ENCODE assay signal across 1 cellular context in the genomic region with DNA sequence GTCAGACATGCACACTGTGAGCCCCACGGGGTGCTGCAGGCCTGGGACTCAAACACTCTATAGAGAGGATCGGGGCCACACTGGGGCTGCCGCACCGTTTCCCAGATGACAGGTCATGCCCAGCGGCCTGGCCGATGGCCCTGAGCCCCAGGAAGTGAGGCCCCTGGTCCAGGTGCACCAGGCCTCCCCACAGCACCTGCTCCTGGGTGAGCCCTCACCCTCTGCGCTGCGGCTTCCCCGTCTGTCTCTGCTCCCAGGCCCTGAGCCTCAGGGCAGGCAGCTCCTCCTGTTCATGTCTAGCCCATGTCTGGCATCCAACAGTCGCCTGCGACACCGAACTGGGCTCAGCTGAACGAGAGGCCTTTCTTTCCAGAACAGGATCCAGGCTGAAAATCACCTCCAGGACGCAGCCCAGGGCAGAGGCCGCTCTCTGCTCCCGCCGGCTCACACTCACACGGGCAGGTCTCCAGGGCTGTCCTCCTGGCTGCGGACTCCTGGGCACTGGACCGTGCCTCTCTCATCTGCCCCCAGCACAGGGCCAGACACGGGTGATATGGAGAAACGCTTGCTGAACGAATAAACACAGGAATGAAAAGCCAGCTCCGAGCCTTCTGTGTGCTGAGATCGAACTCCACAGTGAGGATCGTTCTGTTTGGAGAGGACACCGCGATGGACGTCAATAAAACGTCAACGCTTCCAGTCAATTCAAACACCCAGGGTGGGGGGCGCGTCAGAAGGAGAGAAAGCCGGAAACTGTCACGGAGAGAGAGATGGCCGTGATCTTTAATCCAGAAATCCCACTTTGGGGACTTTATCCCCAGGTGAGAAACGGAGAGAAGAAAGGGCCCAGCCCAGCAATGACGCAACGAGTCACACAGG.
TF ChIP-seq lines count a peak whose summit lies in the region.

No MANE protein-coding gene starts in this region.

TF ChIP-seq in HepG2, 621 proteins besides CTCF, POLR2A, EP300 and RAD21 (continued from another document and continues in another):
- TF ChIP-seq ZSCAN25 (CRISPR knock-in tag; IDR thresholded peaks at IDR 0.05) (0 out of 2 replicates have a peak, but pooled peaks have one; percentile 58), ZNF382 (CRISPR knock-in tag; IDR thresholded peaks at IDR 0.05; ENCODE audit: borderline replicate concordance) (no peak), ZNF431 (CRISPR knock-in tag; IDR thresholded peaks at IDR 0.05; ENCODE audit: borderline replicate concordance, low read depth) (no peak), KLF15 (CRISPR knock-in tag; IDR thresholded peaks at IDR 0.05; ENCODE audit: borderline replicate concordance) (no peak), ZNF660 (CRISPR knock-in tag; IDR thresholded peaks at IDR 0.05; ENCODE audit: borderline replicate concordance, low read depth) (no peak), CCAR2 (optimal IDR thresholded peaks at IDR 0.05; ENCODE audit: low read depth, low read length) (no peak), HDAC1 (CRISPR knock-in tag; IDR thresholded peaks at IDR 0.05) (no peak), CREB1 (IDR thresholded peaks at IDR 0.05) (0 out of 2 replicates have a peak, but pooled peaks have one; percentile 27), CREB1 (CRISPR knock-in tag; IDR thresholded peaks at IDR 0.05) (no peak; the same call in 1 of the 2 replicates), SYNCRIP (IDR thresholded peaks at IDR 0.05; ENCODE audit: insufficient read depth, low read depth, low read length) (no peak), ZFYVE20 (CRISPR knock-in tag; IDR thresholded peaks at IDR 0.05; ENCODE audit: borderline replicate concordance, low read depth) (no peak), SMAD9 (CRISPR knock-in tag; IDR thresholded peaks at IDR 0.05) (no peak), KLF13 (CRISPR knock-in tag; IDR thresholded peaks at IDR 0.05) (no peak), JUND (CRISPR knock-in tag; IDR thresholded peaks at IDR 0.05) (no peak), CEBPG (CRISPR knock-in tag; IDR thresholded peaks at IDR 0.05) (peak; percentile 59), DPF2 (CRISPR knock-in tag; IDR thresholded peaks at IDR 0.05; ENCODE audit: borderline replicate concordance, low read depth) (no peak), TEAD2 (CRISPR knock-in tag; IDR thresholded peaks at IDR 0.05) (no peak), ZNF709 (CRISPR knock-in tag; IDR thresholded peaks at IDR 0.05) (no peak), GABPA (IDR thresholded peaks at IDR 0.05; ENCODE audit: low read depth, low read length) (no peak), GABPA (CRISPR knock-in tag; IDR thresholded peaks at IDR 0.05; ENCODE audit: low read depth) (peak; percentile 28; the same call in 1 of the 2 replicates), SMC3 (IDR thresholded peaks at IDR 0.05; ENCODE audit: low read length) (no peak), ZFX (CRISPR knock-in tag; IDR thresholded peaks at IDR 0.05; ENCODE audit: low read depth) (peak; percentile 10; the same call in 1 of the 2 replicates), NR2F1 (CRISPR knock-in tag; IDR thresholded peaks at IDR 0.05) (no peak), KAT8 (CRISPR knock-in tag; IDR thresholded peaks at IDR 0.05) (no peak)
- TF ChIP-seq, protein P1, sequence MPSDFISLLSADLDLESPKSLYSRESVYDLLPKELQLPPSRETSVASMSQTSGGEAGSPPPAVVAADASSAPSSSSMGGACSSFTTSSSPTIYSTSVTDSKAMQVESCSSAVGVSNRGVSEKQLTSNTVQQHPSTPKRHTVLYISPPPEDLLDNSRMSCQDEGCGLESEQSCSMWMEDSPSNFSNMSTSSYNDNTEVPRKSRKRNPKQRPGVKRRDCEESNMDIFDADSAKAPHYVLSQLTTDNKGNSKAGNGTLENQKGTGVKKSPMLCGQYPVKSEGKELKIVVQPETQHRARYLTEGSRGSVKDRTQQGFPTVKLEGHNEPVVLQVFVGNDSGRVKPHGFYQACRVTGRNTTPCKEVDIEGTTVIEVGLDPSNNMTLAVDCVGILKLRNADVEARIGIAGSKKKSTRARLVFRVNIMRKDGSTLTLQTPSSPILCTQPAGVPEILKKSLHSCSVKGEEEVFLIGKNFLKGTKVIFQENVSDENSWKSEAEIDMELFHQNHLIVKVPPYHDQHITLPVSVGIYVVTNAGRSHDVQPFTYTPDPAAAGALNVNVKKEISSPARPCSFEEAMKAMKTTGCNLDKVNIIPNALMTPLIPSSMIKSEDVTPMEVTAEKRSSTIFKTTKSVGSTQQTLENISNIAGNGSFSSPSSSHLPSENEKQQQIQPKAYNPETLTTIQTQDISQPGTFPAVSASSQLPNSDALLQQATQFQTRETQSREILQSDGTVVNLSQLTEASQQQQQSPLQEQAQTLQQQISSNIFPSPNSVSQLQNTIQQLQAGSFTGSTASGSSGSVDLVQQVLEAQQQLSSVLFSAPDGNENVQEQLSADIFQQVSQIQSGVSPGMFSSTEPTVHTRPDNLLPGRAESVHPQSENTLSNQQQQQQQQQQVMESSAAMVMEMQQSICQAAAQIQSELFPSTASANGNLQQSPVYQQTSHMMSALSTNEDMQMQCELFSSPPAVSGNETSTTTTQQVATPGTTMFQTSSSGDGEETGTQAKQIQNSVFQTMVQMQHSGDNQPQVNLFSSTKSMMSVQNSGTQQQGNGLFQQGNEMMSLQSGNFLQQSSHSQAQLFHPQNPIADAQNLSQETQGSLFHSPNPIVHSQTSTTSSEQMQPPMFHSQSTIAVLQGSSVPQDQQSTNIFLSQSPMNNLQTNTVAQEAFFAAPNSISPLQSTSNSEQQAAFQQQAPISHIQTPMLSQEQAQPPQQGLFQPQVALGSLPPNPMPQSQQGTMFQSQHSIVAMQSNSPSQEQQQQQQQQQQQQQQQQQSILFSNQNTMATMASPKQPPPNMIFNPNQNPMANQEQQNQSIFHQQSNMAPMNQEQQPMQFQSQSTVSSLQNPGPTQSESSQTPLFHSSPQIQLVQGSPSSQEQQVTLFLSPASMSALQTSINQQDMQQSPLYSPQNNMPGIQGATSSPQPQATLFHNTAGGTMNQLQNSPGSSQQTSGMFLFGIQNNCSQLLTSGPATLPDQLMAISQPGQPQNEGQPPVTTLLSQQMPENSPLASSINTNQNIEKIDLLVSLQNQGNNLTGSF (CRISPR knock-in tag; IDR thresholded peaks at IDR 0.05): no peak
- TF ChIP-seq, protein P2, sequence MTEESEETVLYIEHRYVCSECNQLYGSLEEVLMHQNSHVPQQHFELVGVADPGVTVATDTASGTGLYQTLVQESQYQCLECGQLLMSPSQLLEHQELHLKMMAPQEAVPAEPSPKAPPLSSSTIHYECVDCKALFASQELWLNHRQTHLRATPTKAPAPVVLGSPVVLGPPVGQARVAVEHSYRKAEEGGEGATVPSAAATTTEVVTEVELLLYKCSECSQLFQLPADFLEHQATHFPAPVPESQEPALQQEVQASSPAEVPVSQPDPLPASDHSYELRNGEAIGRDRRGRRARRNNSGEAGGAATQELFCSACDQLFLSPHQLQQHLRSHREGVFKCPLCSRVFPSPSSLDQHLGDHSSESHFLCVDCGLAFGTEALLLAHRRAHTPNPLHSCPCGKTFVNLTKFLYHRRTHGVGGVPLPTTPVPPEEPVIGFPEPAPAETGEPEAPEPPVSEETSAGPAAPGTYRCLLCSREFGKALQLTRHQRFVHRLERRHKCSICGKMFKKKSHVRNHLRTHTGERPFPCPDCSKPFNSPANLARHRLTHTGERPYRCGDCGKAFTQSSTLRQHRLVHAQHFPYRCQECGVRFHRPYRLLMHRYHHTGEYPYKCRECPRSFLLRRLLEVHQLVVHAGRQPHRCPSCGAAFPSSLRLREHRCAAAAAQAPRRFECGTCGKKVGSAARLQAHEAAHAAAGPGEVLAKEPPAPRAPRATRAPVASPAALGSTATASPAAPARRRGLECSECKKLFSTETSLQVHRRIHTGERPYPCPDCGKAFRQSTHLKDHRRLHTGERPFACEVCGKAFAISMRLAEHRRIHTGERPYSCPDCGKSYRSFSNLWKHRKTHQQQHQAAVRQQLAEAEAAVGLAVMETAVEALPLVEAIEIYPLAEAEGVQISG (CRISPR knock-in tag; IDR thresholded peaks at IDR 0.05): 0 out of 2 replicates have a peak, but pooled peaks have one; percentile 30
- TF ChIP-seq, protein P3, sequence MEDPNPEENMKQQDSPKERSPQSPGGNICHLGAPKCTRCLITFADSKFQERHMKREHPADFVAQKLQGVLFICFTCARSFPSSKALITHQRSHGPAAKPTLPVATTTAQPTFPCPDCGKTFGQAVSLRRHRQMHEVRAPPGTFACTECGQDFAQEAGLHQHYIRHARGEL (CRISPR knock-in tag; IDR thresholded peaks at IDR 0.05): no peak
- TF ChIP-seq, protein P4, sequence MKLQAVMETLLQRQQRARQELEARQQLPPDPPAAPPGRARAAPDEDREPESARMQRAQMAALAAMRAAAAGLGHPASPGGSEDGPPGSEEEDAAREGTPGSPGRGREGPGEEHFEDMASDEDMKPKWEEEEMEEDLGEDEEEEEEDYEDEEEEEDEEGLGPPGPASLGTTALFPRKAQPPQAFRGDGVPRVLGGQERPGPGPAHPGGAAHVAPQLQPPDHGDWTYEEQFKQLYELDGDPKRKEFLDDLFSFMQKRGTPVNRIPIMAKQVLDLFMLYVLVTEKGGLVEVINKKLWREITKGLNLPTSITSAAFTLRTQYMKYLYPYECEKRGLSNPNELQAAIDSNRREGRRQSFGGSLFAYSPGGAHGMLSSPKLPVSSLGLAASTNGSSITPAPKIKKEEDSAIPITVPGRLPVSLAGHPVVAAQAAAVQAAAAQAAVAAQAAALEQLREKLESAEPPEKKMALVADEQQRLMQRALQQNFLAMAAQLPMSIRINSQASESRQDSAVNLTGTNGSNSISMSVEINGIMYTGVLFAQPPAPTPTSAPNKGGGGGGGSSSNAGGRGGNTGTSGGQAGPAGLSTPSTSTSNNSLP (IDR thresholded peaks at IDR 0.05; ENCODE audit: low read depth, low read length): no peak
- TF ChIP-seq, protein P5, sequence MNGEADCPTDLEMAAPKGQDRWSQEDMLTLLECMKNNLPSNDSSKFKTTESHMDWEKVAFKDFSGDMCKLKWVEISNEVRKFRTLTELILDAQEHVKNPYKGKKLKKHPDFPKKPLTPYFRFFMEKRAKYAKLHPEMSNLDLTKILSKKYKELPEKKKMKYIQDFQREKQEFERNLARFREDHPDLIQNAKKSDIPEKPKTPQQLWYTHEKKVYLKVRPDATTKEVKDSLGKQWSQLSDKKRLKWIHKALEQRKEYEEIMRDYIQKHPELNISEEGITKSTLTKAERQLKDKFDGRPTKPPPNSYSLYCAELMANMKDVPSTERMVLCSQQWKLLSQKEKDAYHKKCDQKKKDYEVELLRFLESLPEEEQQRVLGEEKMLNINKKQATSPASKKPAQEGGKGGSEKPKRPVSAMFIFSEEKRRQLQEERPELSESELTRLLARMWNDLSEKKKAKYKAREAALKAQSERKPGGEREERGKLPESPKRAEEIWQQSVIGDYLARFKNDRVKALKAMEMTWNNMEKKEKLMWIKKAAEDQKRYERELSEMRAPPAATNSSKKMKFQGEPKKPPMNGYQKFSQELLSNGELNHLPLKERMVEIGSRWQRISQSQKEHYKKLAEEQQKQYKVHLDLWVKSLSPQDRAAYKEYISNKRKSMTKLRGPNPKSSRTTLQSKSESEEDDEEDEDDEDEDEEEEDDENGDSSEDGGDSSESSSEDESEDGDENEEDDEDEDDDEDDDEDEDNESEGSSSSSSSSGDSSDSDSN (CRISPR knock-in tag; IDR thresholded peaks at IDR 0.05): peak; percentile 25; the same call in 1 of the 2 replicates
- TF ChIP-seq, protein P6, sequence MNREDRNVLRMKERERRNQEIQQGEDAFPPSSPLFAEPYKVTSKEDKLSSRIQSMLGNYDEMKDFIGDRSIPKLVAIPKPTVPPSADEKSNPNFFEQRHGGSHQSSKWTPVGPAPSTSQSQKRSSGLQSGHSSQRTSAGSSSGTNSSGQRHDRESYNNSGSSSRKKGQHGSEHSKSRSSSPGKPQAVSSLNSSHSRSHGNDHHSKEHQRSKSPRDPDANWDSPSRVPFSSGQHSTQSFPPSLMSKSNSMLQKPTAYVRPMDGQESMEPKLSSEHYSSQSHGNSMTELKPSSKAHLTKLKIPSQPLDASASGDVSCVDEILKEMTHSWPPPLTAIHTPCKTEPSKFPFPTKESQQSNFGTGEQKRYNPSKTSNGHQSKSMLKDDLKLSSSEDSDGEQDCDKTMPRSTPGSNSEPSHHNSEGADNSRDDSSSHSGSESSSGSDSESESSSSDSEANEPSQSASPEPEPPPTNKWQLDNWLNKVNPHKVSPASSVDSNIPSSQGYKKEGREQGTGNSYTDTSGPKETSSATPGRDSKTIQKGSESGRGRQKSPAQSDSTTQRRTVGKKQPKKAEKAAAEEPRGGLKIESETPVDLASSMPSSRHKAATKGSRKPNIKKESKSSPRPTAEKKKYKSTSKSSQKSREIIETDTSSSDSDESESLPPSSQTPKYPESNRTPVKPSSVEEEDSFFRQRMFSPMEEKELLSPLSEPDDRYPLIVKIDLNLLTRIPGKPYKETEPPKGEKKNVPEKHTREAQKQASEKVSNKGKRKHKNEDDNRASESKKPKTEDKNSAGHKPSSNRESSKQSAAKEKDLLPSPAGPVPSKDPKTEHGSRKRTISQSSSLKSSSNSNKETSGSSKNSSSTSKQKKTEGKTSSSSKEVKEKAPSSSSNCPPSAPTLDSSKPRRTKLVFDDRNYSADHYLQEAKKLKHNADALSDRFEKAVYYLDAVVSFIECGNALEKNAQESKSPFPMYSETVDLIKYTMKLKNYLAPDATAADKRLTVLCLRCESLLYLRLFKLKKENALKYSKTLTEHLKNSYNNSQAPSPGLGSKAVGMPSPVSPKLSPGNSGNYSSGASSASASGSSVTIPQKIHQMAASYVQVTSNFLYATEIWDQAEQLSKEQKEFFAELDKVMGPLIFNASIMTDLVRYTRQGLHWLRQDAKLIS (CRISPR knock-in tag; IDR thresholded peaks at IDR 0.05): no peak
- TF ChIP-seq, protein P7, sequence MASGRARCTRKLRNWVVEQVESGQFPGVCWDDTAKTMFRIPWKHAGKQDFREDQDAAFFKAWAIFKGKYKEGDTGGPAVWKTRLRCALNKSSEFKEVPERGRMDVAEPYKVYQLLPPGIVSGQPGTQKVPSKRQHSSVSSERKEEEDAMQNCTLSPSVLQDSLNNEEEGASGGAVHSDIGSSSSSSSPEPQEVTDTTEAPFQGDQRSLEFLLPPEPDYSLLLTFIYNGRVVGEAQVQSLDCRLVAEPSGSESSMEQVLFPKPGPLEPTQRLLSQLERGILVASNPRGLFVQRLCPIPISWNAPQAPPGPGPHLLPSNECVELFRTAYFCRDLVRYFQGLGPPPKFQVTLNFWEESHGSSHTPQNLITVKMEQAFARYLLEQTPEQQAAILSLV (CRISPR knock-in tag; IDR thresholded peaks at IDR 0.05; ENCODE audit: borderline replicate concordance): no peak
- TF ChIP-seq, protein P8, sequence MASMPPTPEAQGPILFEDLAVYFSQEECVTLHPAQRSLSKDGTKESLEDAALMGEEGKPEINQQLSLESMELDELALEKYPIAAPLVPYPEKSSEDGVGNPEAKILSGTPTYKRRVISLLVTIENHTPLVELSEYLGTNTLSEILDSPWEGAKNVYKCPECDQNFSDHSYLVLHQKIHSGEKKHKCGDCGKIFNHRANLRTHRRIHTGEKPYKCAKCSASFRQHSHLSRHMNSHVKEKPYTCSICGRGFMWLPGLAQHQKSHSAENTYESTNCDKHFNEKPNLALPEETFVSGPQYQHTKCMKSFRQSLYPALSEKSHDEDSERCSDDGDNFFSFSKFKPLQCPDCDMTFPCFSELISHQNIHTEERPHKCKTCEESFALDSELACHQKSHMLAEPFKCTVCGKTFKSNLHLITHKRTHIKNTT (CRISPR knock-in tag; IDR thresholded peaks at IDR 0.05): no peak
- TF ChIP-seq, protein P9, sequence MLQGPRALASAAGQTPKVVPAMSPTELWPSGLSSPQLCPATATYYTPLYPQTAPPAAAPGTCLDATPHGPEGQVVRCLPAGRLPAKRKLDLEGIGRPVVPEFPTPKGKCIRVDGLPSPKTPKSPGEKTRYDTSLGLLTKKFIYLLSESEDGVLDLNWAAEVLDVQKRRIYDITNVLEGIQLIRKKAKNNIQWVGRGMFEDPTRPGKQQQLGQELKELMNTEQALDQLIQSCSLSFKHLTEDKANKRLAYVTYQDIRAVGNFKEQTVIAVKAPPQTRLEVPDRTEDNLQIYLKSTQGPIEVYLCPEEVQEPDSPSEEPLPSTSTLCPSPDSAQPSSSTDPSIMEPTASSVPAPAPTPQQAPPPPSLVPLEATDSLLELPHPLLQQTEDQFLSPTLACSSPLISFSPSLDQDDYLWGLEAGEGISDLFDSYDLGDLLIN (CRISPR knock-in tag; IDR thresholded peaks at IDR 0.05; ENCODE audit: borderline replicate concordance): no peak
